ENCODE assay signal across 2 cellular contexts in genomic region chr2:1328684-1329083, GRCh38.
A peak's percentile ranks its signal among the peaks of the same experiment; 100 is the strongest.
TF ChIP-seq lines count a peak whose summit lies in the region.

No MANE protein-coding gene starts in this region.

TF ChIP-seq in HepG2, 621 proteins besides CTCF, POLR2A, EP300 and RAD21 (continued from another document):
- TF ChIP-seq MNT (IDR thresholded peaks at IDR 0.05), result peak; percentile 72
TF ChIP-seq in HepG2: peak in this region for 2.

TF ChIP-seq in H1, 55 proteins besides CTCF, POLR2A, EP300 and RAD21 (continued from another document):
- no peak for TF ChIP-seq CBX5 (IDR thresholded peaks at IDR 0.05; ENCODE audit: low read depth, low read length)
- TF ChIP-seq NRF1 (IDR thresholded peaks at IDR 0.05; ENCODE audit: low read depth, low read length), result no peak
- TF ChIP-seq SUZ12 (IDR thresholded peaks at IDR 0.05; ENCODE audit: low read length), result no peak
- no peak for TF ChIP-seq FOSL1 (IDR thresholded peaks at IDR 0.05; ENCODE audit: insufficient read depth, low read depth, low read length)
